In genomic region chr6:145206247-145206907, GRCh38 we compare ENCODE assay signal across 16 cellular contexts.
DNase-seq lines count a peak whose midpoint lies in the region; ATAC-seq, FAIRE-seq and TF ChIP-seq lines count a peak whose summit lies in the region.
"Had no signal": no experiment of that assay in that cellular context is flagged by ENCODE, and none has a peak within 500 bp of the region (broad histone marks: within the 10 kb centered on the region; RNA-seq: fewer than 3 reads in every experiment).

No MANE protein-coding gene starts in this region.

- TF ChIP-seq POLR2A in gastrocnemius medialis (IDR thresholded peaks at IDR 0.05): no peak

- no peak for TF ChIP-seq CTCF in gastrocnemius medialis (IDR thresholded peaks at IDR 0.05 in 4 of 5, conservative IDR thresholded peaks at IDR 0.05 in 1 of 5)

- FAIRE-seq in islet of Langerhans (lab: Jason Lieb, UNC): peak; percentile 68
- FAIRE-seq: frontal cortex, urothelium cell line had no signal

- in situ Hi-C loops in gastrocnemius medialis (cut with MboI; ENCODE audit: low sequenced_read_pairs in 4 of 4): loop anchor here in 3 of 4 donors (25.0 kb wide), 1 partner anchor 619 kb away; no protein-coding TSS in a partner anchor

- peak; percentile 69 for DNase-seq in AG08395 (ENCODE audit: low spot score)
- peak; percentile 13 for DNase-seq in HS-5 (ENCODE audit: low read depth)
- DNase-seq in amniotic epithelial cell (ENCODE audit: low read depth): peak; percentile 51
- DNase-seq in gastrocnemius medialis: no peak
- DNase-seq: activated effector memory CD4-positive, alpha-beta T cell treated with Interleukin-2 at 50 U/mL for 16 hours; left lung; NCI-H2171; spleen had no signal

- intact Hi-C loops in gastrocnemius medialis (cut with DNase I; ENCODE audit: low total_unique reads): no loop called here

- no peaks in the 10 kb centered on the region for H3K9me3 ChIP-seq in gastrocnemius medialis
- H3K9me3 ChIP-seq: left lung, neutrophil, spleen had no signal

- no peaks in the 10 kb centered on the region for H3K27me3 ChIP-seq in gastrocnemius medialis
- H3K27me3 ChIP-seq: left lung, neutrophil had no signal

- H3K4me1 ChIP-seq in gastrocnemius medialis: peaks cover 0 to 13% of the 10 kb centered on the region in 2 donors
- H3K4me1 ChIP-seq: left lung, spleen had no signal

- H3K36me3 ChIP-seq in gastrocnemius medialis: no peaks in the 10 kb centered on the region
- H3K36me3 ChIP-seq: left lung, neutrophil, spleen had no signal

- ATAC-seq in HG03280 (IDR thresholded peaks at IDR 0.05; ENCODE audit: unreplicated experiment): no peak
- ATAC-seq in gastrocnemius medialis: no peak
- no peak for ATAC-seq in HG03457 (IDR thresholded peaks at IDR 0.05; ENCODE audit: unreplicated experiment)
- ATAC-seq in GM19324 (IDR thresholded peaks at IDR 0.05; ENCODE audit: low FRiP score, unreplicated experiment): no peak
- ATAC-seq: left lung, Panc1 had no signal

- no peak overlapping the region for H3K4me3 ChIP-seq in gastrocnemius medialis
- H3K4me3 ChIP-seq: left lung, spleen had no signal

- no peak overlapping the region for H3K27ac ChIP-seq in gastrocnemius medialis
- H3K27ac ChIP-seq: left lung, neutrophil, spleen had no signal

Comparison
In these comparisons a context has a peak if more than half of its experiments do, and no peak if none do; other contexts are left out.
1. DNase-seq: peak in AG08395 (single experiment), HS-5 (single experiment) and amniotic epithelial cell (single experiment); none in gastrocnemius medialis (0 of 2).